In the genomic region with DNA sequence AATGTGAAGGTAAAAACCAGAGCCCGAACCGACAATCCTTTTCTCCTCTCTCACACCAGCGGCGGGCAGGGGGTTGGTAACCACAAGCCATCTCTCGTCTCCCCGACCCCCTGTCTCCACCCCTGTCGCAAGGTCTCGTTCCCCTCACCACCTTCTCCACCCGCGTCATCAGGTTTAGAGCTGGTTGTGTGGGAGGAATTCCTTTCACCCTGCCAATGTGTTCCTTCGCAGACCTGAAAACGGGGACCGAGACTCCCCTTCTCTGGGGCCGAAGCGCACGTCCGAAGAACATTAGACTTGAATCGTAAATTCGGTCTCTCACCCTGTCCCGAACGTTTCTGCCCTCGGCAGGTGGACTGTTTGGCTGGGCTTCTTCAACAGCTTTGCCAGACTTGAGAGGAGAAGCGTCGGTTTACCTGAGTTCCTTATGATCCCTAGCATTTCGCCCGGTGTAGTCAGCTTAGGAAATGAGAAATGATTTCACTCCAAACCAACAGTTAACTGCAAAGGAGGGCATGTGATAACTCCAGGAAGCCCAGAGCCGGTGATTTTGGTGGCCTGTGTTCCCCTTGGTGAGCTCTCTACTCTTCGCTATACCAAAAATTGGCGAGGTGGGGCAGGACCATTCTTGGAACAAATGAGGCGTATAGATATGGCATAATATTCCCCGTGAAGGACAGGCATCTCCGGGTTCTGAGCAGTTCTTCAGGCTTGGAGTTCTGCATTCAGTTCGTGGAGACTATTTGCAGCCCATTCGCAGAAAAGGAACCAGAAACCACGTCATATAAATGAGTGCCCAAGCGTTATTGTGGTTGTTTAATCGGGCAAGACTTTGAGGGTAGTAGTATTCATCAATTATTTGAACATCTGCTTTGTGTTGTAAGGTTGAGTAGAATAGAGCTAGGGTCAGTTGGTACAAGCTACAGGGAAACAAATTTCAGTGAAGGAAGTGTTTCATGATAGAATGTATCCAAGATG, we compare ENCODE assay signal across 1 cellular context.
A peak's percentile ranks its signal among the peaks of the same experiment; 100 is the strongest.
TF ChIP-seq lines count a peak whose summit lies in the region.

No MANE protein-coding gene starts in this region.

TF ChIP-seq in A549, 52 proteins besides CTCF, POLR2A, EP300 and RAD21 (continued from another document):
- TF ChIP-seq CEBPB (IDR thresholded peaks at IDR 0.05) (no peak), GATA3 (IDR thresholded peaks at IDR 0.05; ENCODE audit: borderline replicate concordance) (no peak)
- TF ChIP-seq, protein P1, sequence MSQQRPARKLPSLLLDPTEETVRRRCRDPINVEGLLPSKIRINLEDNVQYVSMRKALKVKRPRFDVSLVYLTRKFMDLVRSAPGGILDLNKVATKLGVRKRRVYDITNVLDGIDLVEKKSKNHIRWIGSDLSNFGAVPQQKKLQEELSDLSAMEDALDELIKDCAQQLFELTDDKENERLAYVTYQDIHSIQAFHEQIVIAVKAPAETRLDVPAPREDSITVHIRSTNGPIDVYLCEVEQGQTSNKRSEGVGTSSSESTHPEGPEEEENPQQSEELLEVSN (IDR thresholded peaks at IDR 0.05; ENCODE audit: borderline replicate concordance, low read depth) = 0 out of 2 replicates have a peak, but pooled peaks have one; percentile 26
